ENCODE assay signal across 13 cellular contexts in genomic region chr18:62939433-62939832, GRCh38.
DNase-seq lines count a peak whose midpoint lies in the region; ATAC-seq, FAIRE-seq and TF ChIP-seq lines count a peak whose summit lies in the region.
"Had no signal": no experiment of that assay in that cellular context is flagged by ENCODE, and none has a peak within 500 bp of the region (broad histone marks: within the 10 kb centered on the region; RNA-seq: fewer than 3 reads in every experiment).

No MANE protein-coding gene starts in this region.

- H3K9me3 ChIP-seq in kidney (ENCODE audit: control insufficient read depth in 1 of 2, low read length in 2 of 2) (no peaks in the 10 kb centered on the region), tibial artery (no peaks in the 10 kb centered on the region), mammary epithelial cell (replicated peaks; ENCODE audit: insufficient read depth, low read length) (no peaks in the 10 kb centered on the region)
- H3K9me3 ChIP-seq: prostate gland, SJCRH30 had no signal

- no peak overlapping the region for H3K4me2 ChIP-seq in mammary epithelial cell (ENCODE audit: insufficient read depth, low read depth, low read length)

- H3K9me3 Mint-ChIP-seq in WTC11, result no peaks in the 10 kb centered on the region
- H3K9me3 Mint-ChIP-seq in T-helper 2 cell treated with Interferon-gamma antibody and Interleukin-4, amounts not matched to agents 5 μg/mL and 100 μg/mL, for 36 hours, result no peaks in the 10 kb centered on the region
- H3K9me3 Mint-ChIP-seq: activated CD4-positive, alpha-beta memory T cell treated with anti-CD3 and anti-CD28 coated beads, Interleukin-2, amount 10 ng/mL, durations not matched to agents 7 days and 5 days had no signal

- no peak overlapping the region for H3K4me3 Mint-ChIP-seq in WTC11
- H3K4me3 Mint-ChIP-seq in T-helper 2 cell treated with Interferon-gamma antibody and Interleukin-4, amounts not matched to agents 5 μg/mL and 100 μg/mL, for 36 hours, result no peak overlapping the region
- H3K4me3 Mint-ChIP-seq: activated CD4-positive, alpha-beta memory T cell treated with anti-CD3 and anti-CD28 coated beads, Interleukin-2, amount 10 ng/mL, durations not matched to agents 7 days and 5 days had no signal

- CTCF ChIA-PET in WTC11 (lab: Charles Lee) (interaction anchor here (0.7 to 1.2 kb wide), 2 partner anchors 60 to 77 kb away, joined by 3 read pairs; no protein-coding TSS in a partner anchor), mammary epithelial cell (lab: Charles Lee; ENCODE audit: low non-redundant PET) (no interaction called here)

- 100% methylated on average over 6 of the region's 6 CpGs for WGBS in mammary epithelial cell (ENCODE audit: low coverage, missing lambda C conversion rate)

- H3K79me2 ChIP-seq in mammary epithelial cell (ENCODE audit: insufficient read depth, low read length), result no peaks in the 10 kb centered on the region

- H3K27me3 ChIP-seq in tibial artery (no peaks in the 10 kb centered on the region), mammary epithelial cell (ENCODE audit: insufficient read depth, low read length) (no peaks in the 10 kb centered on the region)
- H3K27me3 ChIP-seq: SJCRH30 had no signal

- no peak overlapping the region for H3K4me3 ChIP-seq in kidney (ENCODE audit: low read length in 2 of 2)
- peak overlapping the region in 1 of 2 donors; percentile 11 for H3K4me3 ChIP-seq in tibial artery
- no peak overlapping the region for H3K4me3 ChIP-seq in mammary epithelial cell (replicated peaks in 1 of 3; ENCODE audit: insufficient read depth in 1 of 3, low read depth in 2 of 3, low read length in 3 of 3)
- H3K4me3 ChIP-seq: prostate gland, SJCRH30 had no signal

- H3K27ac ChIP-seq in kidney (ENCODE audit: low read depth in 2 of 2, low read length in 2 of 2) (no peak overlapping the region), tibial artery (peak overlapping the region; percentile 64 to 72), mammary epithelial cell (ENCODE audit: insufficient read depth, low read depth, low read length) (no peak overlapping the region)
- H3K27ac ChIP-seq: prostate gland, SJCRH30 had no signal

- H3K36me3 Mint-ChIP-seq in WTC11, result peaks cover 29% of the 10 kb centered on the region
- peaks cover 6% of the 10 kb centered on the region for H3K36me3 Mint-ChIP-seq in T-helper 2 cell treated with Interferon-gamma antibody and Interleukin-4, amounts not matched to agents 5 μg/mL and 100 μg/mL, for 36 hours (ENCODE audit: low read depth)

- FAIRE-seq in kidney (lab: Jason Lieb, UNC), result peak; percentile 87
- FAIRE-seq: keratinocyte had no signal

- TF ChIP-seq CTCF in WTC11 (IDR thresholded peaks at IDR 0.05) (no peak), kidney (IDR thresholded peaks at IDR 0.05; ENCODE audit: borderline replicate concordance, extremely low read depth, insufficient read depth) (no peak), tibial artery (IDR thresholded peaks at IDR 0.05) (no peak), mammary epithelial cell (conservative IDR thresholded peaks at IDR 0.05 in 1 of 2, IDR thresholded peaks at IDR 0.05 in 1 of 2; ENCODE audit: extremely low read depth in 1 of 2, insufficient read depth in 1 of 2, low read depth in 1 of 2, low read length in 2 of 2) (no peak)

- no peak overlapping the region for H2AFZ ChIP-seq in mammary epithelial cell (ENCODE audit: low read depth, low read length)

- DNase-seq in MV-4-11 (lab: John Stamatoyannopoulos, UW), result peak; percentile 89
- no peak for DNase-seq in WTC11 (ENCODE audit: low spot score)
- no peak for DNase-seq in kidney
- DNase-seq in tibial artery, result no peak
- no peak for DNase-seq in T-helper 2 cell treated with Interferon-gamma antibody and Interleukin-4, amounts not matched to agents 5 μg/mL and 100 μg/mL, for 36 hours (ENCODE audit: low spot score)
- DNase-seq in mammary epithelial cell, result no peak
- DNase-seq: activated CD4-positive, alpha-beta memory T cell treated with anti-CD3 and anti-CD28 coated beads, Interleukin-2, amount 10 ng/mL, durations not matched to agents 7 days and 5 days; amygdala; NCI-H187 treated with DMSO at 0.1 percent for 48 hours; SJCRH30 had no signal

- H3K9ac ChIP-seq in kidney (ENCODE audit: low read length in 2 of 2), result no peak overlapping the region
- no peak overlapping the region for H3K9ac ChIP-seq in mammary epithelial cell (ENCODE audit: insufficient read depth, low read length)

- H3K27me3 Mint-ChIP-seq in WTC11 (ENCODE audit: low read depth), result no peaks in the 10 kb centered on the region
- no peaks in the 10 kb centered on the region for H3K27me3 Mint-ChIP-seq in T-helper 2 cell treated with Interferon-gamma antibody and Interleukin-4, amounts not matched to agents 5 μg/mL and 100 μg/mL, for 36 hours (ENCODE audit: low read depth)
- H3K27me3 Mint-ChIP-seq: activated CD4-positive, alpha-beta memory T cell treated with anti-CD3 and anti-CD28 coated beads, Interleukin-2, amount 10 ng/mL, durations not matched to agents 7 days and 5 days had no signal

- H3K4me1 ChIP-seq in kidney (ENCODE audit: control insufficient read depth in 1 of 2, insufficient read depth in 1 of 2, low read depth in 1 of 2, low read length in 2 of 2), result no peaks in the 10 kb centered on the region
- H3K4me1 ChIP-seq in tibial artery, result peaks cover 0 to 42% (median 27%) of the 10 kb centered on the region in 4 donors
- peaks cover 12% of the 10 kb centered on the region for H3K4me1 ChIP-seq in mammary epithelial cell (ENCODE audit: insufficient read depth, low read length)
- H3K4me1 ChIP-seq: prostate gland, SJCRH30 had no signal

- no peak for ATAC-seq in WTC11
- ATAC-seq in esophagus mucosa, result no peak

- no peaks in the 10 kb centered on the region for H3K4me1 Mint-ChIP-seq in WTC11
- peaks cover 30% of the 10 kb centered on the region for H3K4me1 Mint-ChIP-seq in T-helper 2 cell treated with Interferon-gamma antibody and Interleukin-4, amounts not matched to agents 5 μg/mL and 100 μg/mL, for 36 hours (ENCODE audit: low read depth)

- no TSS peak for BruUV-seq in mammary epithelial cell (replicated peaks; lab: Mats Ljungman, UMichigan)

- H4K20me1 ChIP-seq in mammary epithelial cell (ENCODE audit: insufficient read depth, low read length), result no peaks in the 10 kb centered on the region

- intact Hi-C loops in kidney (cut with DNase I) (no loop called here), tibial artery (cut with DNase I; ENCODE audit: low total_unique reads) (no loop called here), mammary epithelial cell (cut with micrococcal nuclease) (no loop called here)

- no peaks in the 10 kb centered on the region for H3K36me3 ChIP-seq in kidney (ENCODE audit: control insufficient read depth in 1 of 2, insufficient read depth in 2 of 2, low read length in 2 of 2)
- H3K36me3 ChIP-seq in tibial artery, result peaks cover 0 to 3% (median 0%) of the 10 kb centered on the region in 3 donors
- no peaks in the 10 kb centered on the region for H3K36me3 ChIP-seq in mammary epithelial cell (ENCODE audit: insufficient read depth, low read length)
- H3K36me3 ChIP-seq: prostate gland, SJCRH30 had no signal

- POLR2A ChIA-PET in WTC11 (lab: Charles Lee), result no interaction called here

- dilution Hi-C loops in mammary epithelial cell (cut with HindIII; ENCODE audit: low sequenced_read_pairs), result no loop called here

- H3K27ac Mint-ChIP-seq in WTC11, result peak overlapping the region; percentile 61; the same call in 1 of the 2 replicates
- H3K27ac Mint-ChIP-seq in T-helper 2 cell treated with Interferon-gamma antibody and Interleukin-4, amounts not matched to agents 5 μg/mL and 100 μg/mL, for 36 hours, result no peak overlapping the region
- H3K27ac Mint-ChIP-seq: activated CD4-positive, alpha-beta memory T cell treated with anti-CD3 and anti-CD28 coated beads, Interleukin-2, amount 10 ng/mL, durations not matched to agents 7 days and 5 days had no signal

- in situ Hi-C loops in mammary epithelial cell (cut with MboI; ENCODE audit: low sequenced_read_pairs in 2 of 2), result no loop called here

TF ChIP-seq in WTC11, 78 proteins besides CTCF, POLR2A, EP300 and RAD21 (continues in another document):
- TF ChIP-seq FOXP1 (CRISPR knock-in tag; IDR thresholded peaks at IDR 0.05; ENCODE audit: borderline replicate concordance) (no peak), ETV6 (CRISPR knock-in tag; IDR thresholded peaks at IDR 0.05) (no peak), ZNF396 (CRISPR knock-in tag; IDR thresholded peaks at IDR 0.05; ENCODE audit: borderline replicate concordance) (no peak), ZNF121 (CRISPR knock-in tag; IDR thresholded peaks at IDR 0.05) (no peak), FOXK1 (CRISPR knock-in tag; IDR thresholded peaks at IDR 0.05) (no peak), SP1 (CRISPR knock-in tag; conservative IDR thresholded peaks at IDR 0.05) (no peak), MYBL2 (CRISPR knock-in tag; IDR thresholded peaks at IDR 0.05) (no peak), ZNF281 (CRISPR knock-in tag; IDR thresholded peaks at IDR 0.05) (no peak)
- TF ChIP-seq, protein P1, sequence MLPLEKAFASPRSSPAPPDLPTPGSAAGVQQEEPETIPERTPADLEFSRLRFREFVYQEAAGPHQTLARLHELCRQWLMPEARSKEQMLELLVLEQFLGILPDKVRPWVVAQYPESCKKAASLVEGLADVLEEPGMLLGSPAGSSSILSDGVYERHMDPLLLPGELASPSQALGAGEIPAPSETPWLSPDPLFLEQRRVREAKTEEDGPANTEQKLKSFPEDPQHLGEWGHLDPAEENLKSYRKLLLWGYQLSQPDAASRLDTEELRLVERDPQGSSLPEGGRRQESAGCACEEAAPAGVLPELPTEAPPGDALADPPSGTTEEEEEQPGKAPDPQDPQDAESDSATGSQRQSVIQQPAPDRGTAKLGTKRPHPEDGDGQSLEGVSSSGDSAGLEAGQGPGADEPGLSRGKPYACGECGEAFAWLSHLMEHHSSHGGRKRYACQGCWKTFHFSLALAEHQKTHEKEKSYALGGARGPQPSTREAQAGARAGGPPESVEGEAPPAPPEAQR (CRISPR knock-in tag; IDR thresholded peaks at IDR 0.05), result no peak

Comparison
In these comparisons a context has a peak if more than half of its experiments do, and no peak if none do; other contexts are left out.
1. H3K27ac ChIP-seq: peak in tibial artery (2 of 2); none in kidney (0 of 2) and mammary epithelial cell (single experiment).